ENCODE assay signal across 21 cellular contexts in the genomic region with DNA sequence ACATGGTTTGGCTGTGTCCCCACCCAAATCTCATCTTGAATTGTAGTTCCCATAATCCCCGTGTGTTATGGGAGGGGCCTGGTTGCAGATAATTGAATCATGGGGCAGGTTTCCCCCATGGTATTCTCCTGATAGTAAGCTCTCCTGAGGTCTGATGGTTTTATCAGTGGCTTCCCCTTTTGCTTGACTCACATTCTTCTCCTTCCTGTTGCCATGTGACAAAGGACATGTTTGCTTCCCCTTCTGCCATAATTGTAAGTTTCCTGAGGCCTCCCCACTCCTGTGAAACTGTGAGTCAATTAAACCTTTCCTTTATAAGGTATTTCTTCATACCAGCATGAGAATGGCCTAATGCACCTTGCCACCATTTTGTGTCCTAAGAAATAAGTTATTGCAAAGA.
"Had no signal": no experiment of that assay in that cellular context is flagged by ENCODE, and none has a peak within 500 bp of the region (broad histone marks: within the 10 kb centered on the region; RNA-seq: fewer than 3 reads in every experiment).

No MANE protein-coding gene starts in this region.

- H3K4me1 Mint-ChIP-seq: activated CD4-positive, alpha-beta T cell treated with anti-CD3 and anti-CD28 coated beads, Interleukin-2, amount 10 ng/mL, durations not matched to agents 7 days and 5 days; brain; central memory CD8-positive, alpha-beta T cell had no signal

- H3K27me3 Mint-ChIP-seq: activated CD4-positive, alpha-beta memory T cell treated with anti-CD3 and anti-CD28 coated beads for 36 hours; activated CD4-positive, alpha-beta T cell treated with anti-CD3 and anti-CD28 coated beads, Interleukin-2, amount 10 ng/mL, durations not matched to agents 7 days and 5 days; activated naive CD8-positive, alpha-beta T cell; brain; central memory CD8-positive, alpha-beta T cell had no signal

- DNase-seq: activated CD4-positive, alpha-beta memory T cell treated with anti-CD3 and anti-CD28 coated beads for 36 hours; activated CD4-positive, alpha-beta T cell treated with anti-CD3 and anti-CD28 coated beads, Interleukin-2, amount 10 ng/mL, durations not matched to agents 7 days and 5 days; activated CD4-positive, CD25-positive, alpha-beta regulatory T cell; activated CD8-positive, alpha-beta memory T cell treated with anti-CD3 and anti-CD28 coated beads for 24 hours; activated effector memory CD4-positive, alpha-beta T cell treated with anti-CD3 and anti-CD28 coated beads, Interleukin-2, amount 50 U/mL, for 16 hours; activated naive CD4-positive, alpha-beta T cell treated with anti-CD3 and anti-CD28 coated beads for 36 hours; activated T-cell treated with anti-CD3 and anti-CD28 coated beads, Interleukin-2, amount 50 U/mL, for 4 hours; amygdala; KG1; NCI-H1092 treated with DMSO at 0.1 percent for 48 hours; NCI-H1417 treated with DMSO at 0.1 percent for 48 hours; NCI-H1694; NCI-H2029; NCI-H510A treated with DMSO at 0.1 percent for 48 hours; NCI-H69; NK-92 treated with Interleukin-12 subunit alpha and Interleukin-12 subunit beta, amount 100 ng/mL, for 24 hours; RPMI8226 had no signal

- H3K36me3 Mint-ChIP-seq: activated CD4-positive, alpha-beta memory T cell treated with anti-CD3 and anti-CD28 coated beads for 36 hours; activated naive CD8-positive, alpha-beta T cell; brain had no signal

- H3K27ac Mint-ChIP-seq: activated CD4-positive, alpha-beta memory T cell treated with anti-CD3 and anti-CD28 coated beads for 36 hours; activated CD4-positive, alpha-beta T cell treated with anti-CD3 and anti-CD28 coated beads, Interleukin-2, amount 10 ng/mL, durations not matched to agents 7 days and 5 days; activated naive CD4-positive, alpha-beta T cell treated with anti-CD3 and anti-CD28 coated beads for 36 hours; activated naive CD8-positive, alpha-beta T cell; brain; T-helper 1 cell treated with Interleukin-12 subunit alpha and Interleukin-12 subunit beta and Interleukin-4 antibody, amounts not matched to agents 30 μg/mL and 1 μg/mL, for 36 hours had no signal

- H3K4me3 Mint-ChIP-seq: activated CD4-positive, alpha-beta memory T cell treated with anti-CD3 and anti-CD28 coated beads for 36 hours; activated CD4-positive, alpha-beta T cell treated with anti-CD3 and anti-CD28 coated beads, Interleukin-2, amount 10 ng/mL, durations not matched to agents 7 days and 5 days; activated naive CD4-positive, alpha-beta T cell treated with anti-CD3 and anti-CD28 coated beads for 36 hours; activated naive CD8-positive, alpha-beta T cell; activated T-cell treated with anti-CD3 and anti-CD28 coated beads, Interleukin-2, amount 50 U/mL, for 4 hours; brain; central memory CD8-positive, alpha-beta T cell; T-helper 1 cell treated with Interleukin-12 subunit alpha and Interleukin-12 subunit beta and Interleukin-4 antibody, amounts not matched to agents 30 μg/mL and 1 μg/mL, for 36 hours had no signal

- H3K9me3 Mint-ChIP-seq: activated CD4-positive, alpha-beta T cell treated with anti-CD3 and anti-CD28 coated beads, Interleukin-2, amount 10 ng/mL, durations not matched to agents 7 days and 5 days; T-helper 1 cell treated with Interleukin-12 subunit alpha and Interleukin-12 subunit beta and Interleukin-4 antibody, amounts not matched to agents 30 μg/mL and 1 μg/mL, for 36 hours had no signal
